Comparison of ENCODE assay signal across 25 cellular contexts in the genomic region with DNA sequence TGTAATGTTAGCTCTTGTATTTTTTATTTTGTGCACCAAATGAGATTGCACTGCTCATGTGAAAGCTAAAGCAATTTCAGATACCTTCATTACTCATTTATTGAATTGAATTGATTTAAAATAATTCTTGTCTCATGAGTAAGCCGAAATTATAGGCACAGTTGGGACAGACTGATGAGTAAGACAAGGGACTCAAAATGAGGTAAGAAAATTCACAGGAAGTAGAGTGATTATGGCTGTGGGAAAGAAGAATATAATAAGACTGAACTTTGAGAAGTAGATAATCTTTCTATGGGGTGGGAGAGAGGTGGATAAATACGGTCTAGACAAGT. TPM values are rescaled to one million over a fixed set of nuclear protein-coding genes. Genes with fewer than 3 reads are reported as not detected.
A peak's percentile ranks its signal among the peaks of the same experiment; 100 is the strongest.
DNase-seq lines count a peak whose midpoint lies in the region; ATAC-seq, FAIRE-seq and TF ChIP-seq lines count a peak whose summit lies in the region.
"Had no signal": no experiment of that assay in that cellular context is flagged by ENCODE, and none has a peak within 500 bp of the region (broad histone marks: within the 10 kb centered on the region; RNA-seq: fewer than 3 reads in every experiment).

No MANE protein-coding gene starts in this region.

- no peak for TF ChIP-seq POLR2A in HepG2 (IDR thresholded peaks at IDR 0.05; ENCODE audit: insufficient read depth in 1 of 2, low read depth in 2 of 2, low read length in 2 of 2)

- no peaks in the 10 kb centered on the region for H4K20me1 ChIP-seq in PC-3 (ENCODE audit: low read length)
- no peaks in the 10 kb centered on the region for H4K20me1 ChIP-seq in HepG2 (ENCODE audit: insufficient read depth, low read length)

- no peak for TF ChIP-seq RAD21 in HepG2 (CRISPR knock-in tag; IDR thresholded peaks at IDR 0.05)

- peak overlapping the region; percentile 56 for H3K27ac Mint-ChIP-seq in Caco-2 (ENCODE audit: unreplicated experiment)
- H3K27ac Mint-ChIP-seq: activated naive CD8-positive, alpha-beta T cell treated with anti-CD3 and anti-CD28 coated beads, Interleukin-2, amount 50 U/mL, for 24 hours; activated T-helper 1 cell treated with anti-CD3 and anti-CD28 coated beads, Interleukin-12 subunit alpha, Interleukin-12 subunit beta, Interleukin-2, Interleukin-4 antibody, amounts not matched to agents 30 ng/mL and 10 ng/mL and 1 ng/mL, durations not matched to agents 14 hours and 24 hours and 36 hours; effector memory CD8-positive, alpha-beta T cell; WTC11 had no signal

- FAIRE-seq in HepG2 (lab: Jason Lieb, UNC) = no peak
- FAIRE-seq: frontal cortex had no signal

- no peak for TF ChIP-seq CTCF in Caco-2 (IDR thresholded peaks at IDR 0.05; ENCODE audit: insufficient read depth in 1 of 2, low read depth in 1 of 2, low read length in 1 of 2, severe bottlenecking in 1 of 2, unreplicated experiment in 1 of 2)
- no peak for TF ChIP-seq CTCF in PC-3 (conservative IDR thresholded peaks at IDR 0.05; ENCODE audit: low read depth, low read length)
- no peak for TF ChIP-seq CTCF in colonic mucosa (IDR thresholded peaks at IDR 0.05)
- no peak for TF ChIP-seq CTCF in mucosa of descending colon (IDR thresholded peaks at IDR 0.05)
- no peak for TF ChIP-seq CTCF in coronary artery (IDR thresholded peaks at IDR 0.05)
- TF ChIP-seq CTCF in HepG2 (CRISPR knock-in tag; IDR thresholded peaks at IDR 0.05) = no peak

- POLR2A ChIA-PET in Caco-2 (lab: Charles Lee) = no interaction called here
- POLR2A ChIA-PET in PC-3 (lab: Charles Lee; ENCODE audit: unreplicated experiment) = no interaction called here
- POLR2A ChIA-PET in HepG2 (lab: Yijun Ruan, JAX) = no interaction called here

- H3K36me3 ChIP-seq in Caco-2 (ENCODE audit: control insufficient read depth, insufficient read depth, low read length) (no peaks in the 10 kb centered on the region), PC-3 (ENCODE audit: low read depth, low read length) (no peaks in the 10 kb centered on the region; the same call in 1 of the 2 replicates), colonic mucosa (no peaks in the 10 kb centered on the region), mucosa of descending colon (ENCODE audit: low read depth) (no peaks in the 10 kb centered on the region), HepG2 (replicated peaks in 1 of 2; ENCODE audit: control insufficient read depth in 1 of 2, insufficient read depth in 2 of 2, low read length in 2 of 2) (no peaks in the 10 kb centered on the region)
- H3K36me3 ChIP-seq: left ventricle myocardium inferior, right lobe of liver, vagina had no signal

- H3K79me2 ChIP-seq in PC-3 (ENCODE audit: low read length) (no peaks in the 10 kb centered on the region), HepG2 (ENCODE audit: insufficient read depth, low read length) (no peaks in the 10 kb centered on the region)

- 2% methylated on average over 2 of the region's 2 CpGs for WGBS in HepG2 (ENCODE audit: low lambda C conversion rate)

- H3K9me3 ChIP-seq in Caco-2 (peaks cover 3% of the 10 kb centered on the region), PC-3 (ENCODE audit: low read length) (no peaks in the 10 kb centered on the region), colonic mucosa (no peaks in the 10 kb centered on the region), mucosa of descending colon (peaks cover 5% of the 10 kb centered on the region), HepG2 (ENCODE audit: low read length) (no peaks in the 10 kb centered on the region)
- H3K9me3 ChIP-seq: right lobe of liver, vagina had no signal

- no peaks in the 10 kb centered on the region for H3K27me3 Mint-ChIP-seq in Caco-2 (ENCODE audit: insufficient read depth, unreplicated experiment)

- ATAC-seq in PC-3 (peak; percentile 84), mucosa of descending colon (peak; percentile 74), HG03039 (IDR thresholded peaks at IDR 0.05; ENCODE audit: unreplicated experiment) (no peak), HepG2 (no peak)
- ATAC-seq: activated naive CD8-positive, alpha-beta T cell treated with anti-CD3 and anti-CD28 coated beads, Interleukin-2, amount 50 U/mL, for 24 hours; effector memory CD8-positive, alpha-beta T cell; WTC11 had no signal

- no peak overlapping the region for H3K4me3 ChIP-seq in Caco-2 (ENCODE audit: low read depth, low read length)
- H3K4me3 ChIP-seq in PC-3 (ENCODE audit: low read length) = peak overlapping the region; percentile 8; the same call in 1 of the 2 replicates
- no peak overlapping the region for H3K4me3 ChIP-seq in colonic mucosa
- no peak overlapping the region for H3K4me3 ChIP-seq in mucosa of descending colon
- no peak overlapping the region for H3K4me3 ChIP-seq in coronary artery
- no peak overlapping the region for H3K4me3 ChIP-seq in HepG2 (replicated peaks in 1 of 3; ENCODE audit: insufficient read depth in 1 of 3, low read depth in 2 of 3, low read length in 3 of 3)
- H3K4me3 ChIP-seq: left ventricle myocardium inferior, right lobe of liver, vagina had no signal

- peaks cover 13% of the 10 kb centered on the region for H3K4me1 Mint-ChIP-seq in Caco-2 (ENCODE audit: low read depth, unreplicated experiment)
- H3K4me1 Mint-ChIP-seq: activated naive CD8-positive, alpha-beta T cell treated with anti-CD3 and anti-CD28 coated beads, Interleukin-2, amount 50 U/mL, for 24 hours had no signal

- H3K4me3 Mint-ChIP-seq in Caco-2 (ENCODE audit: unreplicated experiment) = peak overlapping the region; percentile 1
- H3K4me3 Mint-ChIP-seq: activated naive CD8-positive, alpha-beta T cell treated with anti-CD3 and anti-CD28 coated beads, Interleukin-2, amount 50 U/mL, for 24 hours; activated T-helper 1 cell treated with anti-CD3 and anti-CD28 coated beads, Interleukin-12 subunit alpha, Interleukin-12 subunit beta, Interleukin-2, Interleukin-4 antibody, amounts not matched to agents 30 ng/mL and 10 ng/mL and 1 ng/mL, durations not matched to agents 14 hours and 24 hours and 36 hours; effector memory CD8-positive, alpha-beta T cell; WTC11 had no signal

- peak in 1 of 2 experiments; percentile 2 for DNase-seq in Caco-2
- DNase-seq in PC-3 = peak; percentile 92
- no peak for DNase-seq in colonic mucosa
- no peak for DNase-seq in mucosa of descending colon
- no peak for DNase-seq in NCI-H82 (lab: John Stamatoyannopoulos, UW)
- no peak for DNase-seq in coronary artery (ENCODE audit: low spot score)
- no peak for DNase-seq in HepG2 (ENCODE audit: low spot score)
- DNase-seq: activated naive CD8-positive, alpha-beta T cell treated with anti-CD3 and anti-CD28 coated beads, Interleukin-2, amount 50 U/mL, for 24 hours; central memory CD4-positive, alpha-beta T cell; effector memory CD8-positive, alpha-beta T cell; GOT3; left ventricle myocardium inferior; NCI-H1436; NCI-H345; occipital lobe; right lobe of liver; Right ventricle myocardium superior; stimulated activated CD4-positive, alpha-beta T cell treated with anti-CD3 and anti-CD28 coated beads, Interleukin-2, amount 100 ng/mL, for 24 hours had no signal

- CTCF ChIA-PET in Caco-2 (lab: Charles Lee) = interaction anchor here (0.9 kb wide), 1 partner anchor 8 kb away, joined by 3 read pairs; no protein-coding TSS in a partner anchor
- CTCF ChIA-PET in PC-3 (lab: Charles Lee) = interaction anchor here (0.6 kb wide), 1 partner anchor 269 kb away, joined by 3 read pairs; no protein-coding TSS in a partner anchor
- CTCF ChIA-PET in HepG2 (lab: Yijun Ruan, JAX; ENCODE audit: low intra/inter-chr PET ratio, low total read pairs) = no interaction called here

- in situ Hi-C loops in HepG2 (cut with HindIII; ENCODE audit: extremely low pct_ligation_motif_present, low pct_unique_long_range_greater_than_20kb) = no loop called here

- H3K9me2 ChIP-seq in PC-3 (replicated peaks; ENCODE audit: low read length) = no peaks in the 10 kb centered on the region

- BruUV-seq in Caco-2 (replicated peaks; lab: Mats Ljungman, UMichigan) (no TSS peak), PC-3 (replicated peaks; lab: Mats Ljungman, UMichigan) (no TSS peak), HepG2 (replicated peaks; lab: Mats Ljungman, UMichigan) (no TSS peak)

- intact Hi-C loops in Caco-2 (cut with micrococcal nuclease; ENCODE audit: unreplicated experiment) = loop anchor here (1.0 kb wide), 1 partner anchor 12 kb away; no protein-coding TSS in a partner anchor
- intact Hi-C loops in PC-3 (cut with micrococcal nuclease) = loop anchor here (5.0 kb wide), 1 partner anchor 51 kb away; the partner anchor contains the start of gene NUDT12
- intact Hi-C loops in colonic mucosa (cut with DNase I) = no loop called here
- intact Hi-C loops in mucosa of descending colon (cut with DNase I, micrococcal nuclease) = no loop called here
- intact Hi-C loops in HepG2 (cut with micrococcal nuclease; ENCODE audit: unreplicated experiment) = no loop called here

- no peaks in the 10 kb centered on the region for H3K36me3 Mint-ChIP-seq in Caco-2 (ENCODE audit: insufficient read depth, unreplicated experiment)

- H3K27ac ChIP-seq in PC-3 (ENCODE audit: low read length) (peak overlapping the region; percentile 91), colonic mucosa (peak overlapping the region; percentile 23), coronary artery (no peak overlapping the region), HepG2 (ENCODE audit: extremely low read length, insufficient read depth, low read length) (no peak overlapping the region)
- H3K27ac ChIP-seq: HL-60, KMS-11, left ventricle myocardium inferior, right lobe of liver, vagina had no signal

- no peaks in the 10 kb centered on the region for H3K9me3 Mint-ChIP-seq in Caco-2 (ENCODE audit: unreplicated experiment)
- H3K9me3 Mint-ChIP-seq: activated T-helper 1 cell treated with anti-CD3 and anti-CD28 coated beads, Interleukin-12 subunit alpha, Interleukin-12 subunit beta, Interleukin-2, Interleukin-4 antibody, amounts not matched to agents 30 ng/mL and 10 ng/mL and 1 ng/mL, durations not matched to agents 14 hours and 24 hours and 36 hours had no signal

- H3F3A ChIP-seq in PC-3 (ENCODE audit: low read length, unreplicated experiment) = peaks cover 6% of the 10 kb centered on the region

- H2AFZ ChIP-seq in PC-3 (ENCODE audit: low read length) = no peak overlapping the region
- H2AFZ ChIP-seq in HepG2 (ENCODE audit: low read length) = no peak overlapping the region

- H3K9ac ChIP-seq in PC-3 (ENCODE audit: low read length) = peak overlapping the region; percentile 62
- no peak overlapping the region for H3K9ac ChIP-seq in colonic mucosa (ENCODE audit: low read depth in 2 of 2, low read length in 2 of 2)
- H3K9ac ChIP-seq in HepG2 (ENCODE audit: insufficient read depth, low read depth, low read length) = no peak overlapping the region
- H3K9ac ChIP-seq: KMS-11 had no signal

- H3K27me3 ChIP-seq in Caco-2 (replicated peaks; ENCODE audit: control insufficient read depth, insufficient read depth, low read length) (no peaks in the 10 kb centered on the region), PC-3 (ENCODE audit: low read length) (no peaks in the 10 kb centered on the region), colonic mucosa (no peaks in the 10 kb centered on the region), HepG2 (ENCODE audit: control insufficient read depth in 1 of 2, insufficient read depth in 2 of 2, low read length in 2 of 2) (no peaks in the 10 kb centered on the region)
- H3K27me3 ChIP-seq: right lobe of liver, vagina had no signal

- H3K4me1 ChIP-seq in Caco-2 (peaks cover 23% of the 10 kb centered on the region), PC-3 (ENCODE audit: insufficient read depth, low read length) (peaks cover 44% of the 10 kb centered on the region), colonic mucosa (no peaks in the 10 kb centered on the region), mucosa of descending colon (ENCODE audit: low read depth) (no peaks in the 10 kb centered on the region), HepG2 (ENCODE audit: insufficient read depth, low read length) (peaks cover 9% of the 10 kb centered on the region)
- H3K4me1 ChIP-seq: left ventricle myocardium inferior, right lobe of liver, vagina had no signal

- H3K4me2 ChIP-seq in PC-3 (ENCODE audit: low read length) (peak overlapping the region; percentile 41), HepG2 (ENCODE audit: low read depth, low read length) (no peak overlapping the region)
- H3K4me2 ChIP-seq: KMS-11 had no signal

- TF ChIP-seq EP300 in HepG2 (IDR thresholded peaks at IDR 0.05; ENCODE audit: low read depth in 2 of 2, low read length in 2 of 2) (no peak), HepG2 (CRISPR knock-in tag; IDR thresholded peaks at IDR 0.05; ENCODE audit: borderline replicate concordance) (no peak)

RNA-seq across cellular contexts. Expression of gene NUDT12, which starts 51.1 kb away (rescaled TPM):
- 12.3 and 12.9 TPM in 2 replicates for total RNA-seq in Caco-2 (2022)
- total RNA-seq in PC-3 (2014; rRNA removed) = 9.2 and 10.9 TPM in 2 replicates
- 10 to 100 TPM; 24.8 to 28.6 TPM for total RNA-seq in colonic mucosa
- total RNA-seq in mucosa of descending colon = 10 to 100 TPM; 13.7 to 26.3 (median 22.1) TPM
- total RNA-seq in HepG2 (2016; rRNA removed; fragmentation: Illumina TruSeq; extraction: Trizol) = 5.4 and 6.3 TPM in 2 replicates
- 0.40 and 0.44 TPM in 2 replicates for total RNA-seq in HepG2 (2016; cell fraction: cytosol; rRNA removed; fragmentation: Illumina TruSeq; extraction: Trizol; ENCODE audit: low read depth)
- 4.6 and 6.1 TPM in 2 replicates for total RNA-seq in HepG2 (2016; cell fraction: insoluble cytoplasmic fraction; rRNA removed; fragmentation: Illumina TruSeq; extraction: Trizol)
- total RNA-seq in HepG2 (2016; cell fraction: membrane; rRNA removed; fragmentation: Illumina TruSeq; extraction: Trizol) = 0.62 and 1.2 TPM in 2 replicates
- 5.1 and 5.8 TPM in 2 replicates for total RNA-seq in HepG2 (2016; cell fraction: nucleus; rRNA removed; fragmentation: Illumina TruSeq; extraction: Trizol)
- 2.3 and 2.4 TPM in 2 replicates for polyA plus RNA-seq in HepG2 (2011; rRNA removed)
- polyA plus RNA-seq in HepG2 (2011; cell fraction: cytosol; rRNA removed) = 0.43 and 1.1 TPM in 2 replicates
- polyA plus RNA-seq in HepG2 (2011; cell fraction: nucleus; rRNA removed) = 2.7 and 3.7 TPM in 2 replicates
- 2.0 and 2.5 TPM in 2 replicates for polyA plus RNA-seq in HepG2 (2012)
- polyA plus RNA-seq in HepG2 (2016; cell fraction: cytosol; fragmentation: Illumina TruSeq; extraction: Trizol; ENCODE audit: low read depth) = 0.16 and 0.23 TPM in 2 replicates
- polyA plus RNA-seq in HepG2 (2016; cell fraction: insoluble cytoplasmic fraction; fragmentation: Illumina TruSeq; extraction: Trizol; ENCODE audit: low read depth) = 4.1 and 4.4 TPM in 2 replicates
- polyA plus RNA-seq in HepG2 (2016; cell fraction: membrane; fragmentation: Illumina TruSeq; extraction: Trizol; ENCODE audit: low read depth) = 0.43 and 0.55 TPM in 2 replicates
- polyA plus RNA-seq in HepG2 (2016; cell fraction: nucleus; fragmentation: Illumina TruSeq; extraction: Trizol; ENCODE audit: insufficient read depth, low read depth) = 6.8 and 8.7 TPM in 2 replicates
- polyA minus RNA-seq in HepG2 (2011; rRNA and poly(A)+ RNA removed; ENCODE audit: low replicate concordance) = 0.16 and 2.0 TPM in 2 replicates
- 0.88 and 1.3 TPM in 2 replicates for polyA minus RNA-seq in HepG2 (2011; cell fraction: cytosol; rRNA and poly(A)+ RNA removed)
- polyA minus RNA-seq in HepG2 (2011; cell fraction: nucleus; rRNA and poly(A)+ RNA removed) = 5.2 and 6.8 TPM in 2 replicates

Comparison
In these comparisons a context has a peak if more than half of its experiments do, and no peak if none do; other contexts are left out.
1. ATAC-seq: peak in PC-3 (single experiment) and mucosa of descending colon (single experiment); none in HG03039 (single experiment) and HepG2 (single experiment).
2. H3K27ac ChIP-seq: peak in PC-3 (single experiment) and colonic mucosa (single experiment); none in coronary artery (0 of 2) and HepG2 (single experiment).
3. intact Hi-C loops: an anchor here in Caco-2 (1.0 kb wide) and PC-3 (5.0 kb wide); none called in colonic mucosa, mucosa of descending colon and HepG2.